Comparison of ENCODE assay signal across 8 cellular contexts in genomic region chr7:6729492-6730342, GRCh38. TPM values are rescaled to one million over a fixed set of nuclear protein-coding genes. Genes with fewer than 3 reads are reported as not detected.
DNase-seq lines count a peak whose midpoint lies in the region; ATAC-seq, FAIRE-seq and TF ChIP-seq lines count a peak whose summit lies in the region.

No MANE protein-coding gene starts in this region.

- H3K36me3 ChIP-seq in right atrium auricular region (peaks cover 20% of the 10 kb centered on the region), psoas muscle (ENCODE audit: insufficient read depth in 1 of 2, low read depth in 1 of 2) (peaks cover 0 to 25% of the 10 kb centered on the region in 2 donors)

- H3K27me3 ChIP-seq in right atrium auricular region = no peaks in the 10 kb centered on the region
- peaks cover 0 to 4% (median 0%) of the 10 kb centered on the region in 3 donors for H3K27me3 ChIP-seq in psoas muscle (ENCODE audit: insufficient read depth in 3 of 3, low read length in 2 of 3)

- TF ChIP-seq CTCF in right atrium auricular region (IDR thresholded peaks at IDR 0.05) = peak in 1 of 2 donors; percentile 37
- TF ChIP-seq CTCF in psoas muscle (IDR thresholded peaks at IDR 0.05) = peak; percentile 5

- H3K4me1 ChIP-seq in right atrium auricular region = peaks cover 0 to 12% of the 10 kb centered on the region in 2 donors
- H3K4me1 ChIP-seq in psoas muscle = peaks cover 7% of the 10 kb centered on the region

- ATAC-seq in HG02798 (IDR thresholded peaks at IDR 0.05; ENCODE audit: poor library complexity, unreplicated experiment) (peak; percentile 94), psoas muscle (peak; percentile 100)

- TF ChIP-seq POLR2A in GM12892 (IDR thresholded peaks at IDR 0.05; ENCODE audit: low read depth, low read length) = peak; percentile 82; the same call in 1 of the 2 replicates

- H3K9me3 ChIP-seq in right atrium auricular region = no peaks in the 10 kb centered on the region
- H3K9me3 ChIP-seq in psoas muscle = no peaks in the 10 kb centered on the region

- DNase-seq in GM12892 (ENCODE audit: insufficient read length) = peak; percentile 79
- peak; percentile 9 for DNase-seq in NCI-H1436 treated with DMSO at 0.1 percent for 48 hours (lab: John Stamatoyannopoulos, UW)
- peak; percentile 61 to 89 (median 72) for DNase-seq in T-helper 1 cell
- DNase-seq in right atrium auricular region (ENCODE audit: low spot score) = peak; percentile 94
- DNase-seq in psoas muscle = peak; percentile 95 to 97
- DNase-seq in urothelium cell line (ENCODE audit: low spot score) = peak; percentile 99

- FAIRE-seq in GM12892 (lab: Jason Lieb, UNC) (peak; percentile 91), urothelium cell line (lab: Jason Lieb, UNC) (peak; percentile 93)

- peak overlapping the region; percentile 76 for H3K27ac ChIP-seq in angular gyrus (ENCODE audit: low read depth, low read length)
- H3K27ac ChIP-seq in right atrium auricular region = peak overlapping the region; percentile 89 to 91
- H3K27ac ChIP-seq in psoas muscle = peak overlapping the region; percentile 65

- peak overlapping the region; percentile 60 to 97 for H3K4me3 ChIP-seq in right atrium auricular region
- H3K4me3 ChIP-seq in psoas muscle = peak overlapping the region; percentile 92

- intact Hi-C loops in psoas muscle (cut with DNase I) = loop anchor here in 1 of 2 donors (10.0 kb wide), 1 partner anchor 85 kb away; no protein-coding TSS in a partner anchor

- WGBS in psoas muscle, 3 donors = 1% methylated on average over 56 to 66 of the region's 66 CpGs

RNA-seq across cellular contexts. Expression of gene ZNF12, which starts 23.0 kb away (rescaled TPM):
- 14.6 TPM for polyA plus RNA-seq in GM12892 (2012; ENCODE audit: missing spikeins)
- total RNA-seq in right atrium auricular region (10 to 100 TPM; 13.9 to 14.2 TPM), psoas muscle (10 to 100 TPM in 2 of 4 donors, 1 to 10 TPM in 2; 7.6 to 13.6 (median 11.0) TPM)
- polyA plus RNA-seq in psoas muscle = 10 to 100 TPM in 1 of 3 donors, 1 to 10 TPM in 2; 5.1 to 13.5 (median 7.7) TPM

RNA-seq across cellular contexts. Expression of gene RSPH10B2, which starts 24.2 kb away (rescaled TPM):
- not detected for polyA plus RNA-seq in GM12892 (2012; ENCODE audit: missing spikeins)
- total RNA-seq in right atrium auricular region = under 1 TPM in 1 of 2 donors, not detected in 1; 0.19 TPM
- under 1 TPM; 0.20 to 0.79 (median 0.59) TPM for total RNA-seq in psoas muscle
- polyA plus RNA-seq in psoas muscle = under 1 TPM in 2 of 3 donors, not detected in 1; 0.13 to 0.27 TPM

Comparison
In these comparisons a context has a peak if more than half of its experiments do, and no peak if none do; other contexts are left out.
1. Peak in every context shown above with its lines: DNase-seq, ATAC-seq, H3K4me3 ChIP-seq and H3K27ac ChIP-seq.
2. DNase-seq: peak in every context shown above with its lines; median percentile 99 in urothelium cell line; 96 in psoas muscle; 94 in right atrium auricular region; 79 in GM12892; 72 in T-helper 1 cell; 9 in NCI-H1436 treated with DMSO at 0.1 percent for 48 hours.